9 cellular contexts compared by ENCODE assay signal in the genomic region with DNA sequence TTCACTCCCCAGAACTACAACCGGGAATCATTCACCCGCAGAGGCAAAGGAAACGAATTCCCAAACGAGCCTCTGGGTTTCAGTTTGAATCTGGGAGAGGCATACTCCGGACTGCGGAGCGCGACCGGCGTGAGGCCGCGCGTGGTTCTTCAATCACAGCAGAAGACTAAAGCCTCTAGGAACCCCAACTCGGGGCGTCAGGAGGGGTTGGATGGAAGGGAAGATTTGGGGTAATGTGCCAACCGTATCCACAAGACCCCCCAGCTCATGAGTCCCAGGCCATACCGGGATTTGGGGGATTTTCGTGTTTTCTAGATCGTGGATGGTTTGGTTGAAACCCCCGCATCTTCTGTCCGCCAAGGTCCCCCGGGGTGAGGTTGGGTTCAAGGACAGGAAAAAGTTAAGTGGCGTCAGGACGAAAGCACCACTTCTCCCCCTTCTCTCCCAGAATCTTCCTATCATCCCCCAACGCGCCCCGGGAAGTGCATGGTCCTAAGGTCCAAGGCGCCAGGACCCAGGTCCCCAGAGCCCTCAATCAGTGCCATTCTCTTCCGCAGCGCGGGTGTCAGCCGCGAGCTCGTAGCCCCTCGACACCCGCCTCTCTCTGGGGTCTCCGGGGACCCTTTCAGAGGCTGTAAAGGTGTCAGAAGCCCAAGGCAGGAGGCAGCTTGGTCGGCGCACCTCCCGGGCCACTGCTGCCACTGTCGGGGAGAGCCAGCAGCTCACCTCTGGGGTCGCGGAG. TPM values are rescaled to one million over a fixed set of nuclear protein-coding genes. Genes with fewer than 3 reads are reported as not detected.
DNase-seq lines count a peak whose midpoint lies in the region; ATAC-seq and TF ChIP-seq lines count a peak whose summit lies in the region.
"Had no signal": no experiment of that assay in that cellular context is flagged by ENCODE, and none has a peak within 500 bp of the region (broad histone marks: within the 10 kb centered on the region; RNA-seq: fewer than 3 reads in every experiment).

No MANE protein-coding gene starts in this region.

- no peaks in the 10 kb centered on the region for H3F3A ChIP-seq in GM23248 (ENCODE audit: insufficient read depth)

- peaks cover 40% of the 10 kb centered on the region for H3K4me1 Mint-ChIP-seq in activated CD4-positive, alpha-beta memory T cell treated with anti-CD3 and anti-CD28 coated beads for 36 hours (ENCODE audit: low read depth)

- no peaks in the 10 kb centered on the region for H3K9me3 Mint-ChIP-seq in activated CD4-positive, alpha-beta memory T cell treated with anti-CD3 and anti-CD28 coated beads for 36 hours

- H3K9ac ChIP-seq in GM23248: peak overlapping the region; percentile 87

- 3% methylated on average over 42 of the region's 43 CpGs for WGBS in GM23248 (ENCODE audit: low coverage in 1 of 2, low lambda C conversion rate in 2 of 2, missing lambda C conversion rate in 2 of 2), 2 experiments
- WGBS in heart left ventricle, 4 donors: 1 to 4% (median 2%) methylated on average over 28 to 43 of the region's 43 CpGs
- WGBS in sigmoid colon, 2 donors: 2% methylated on average over 43 of the region's 43 CpGs

- intact Hi-C loops in activated CD4-positive, alpha-beta memory T cell treated with anti-CD3 and anti-CD28 coated beads for 36 hours (cut with micrococcal nuclease): loop anchor here (5.0 to 10.0 kb wide), 4 partner anchors 242 to 931 kb away; a partner anchor contains a TSS
- intact Hi-C loops in heart left ventricle (cut with DNase I) (loop anchor here (2.0 to 10.0 kb wide), 8 partner anchors 431 to 638 kb away; no protein-coding TSS in a partner anchor), sigmoid colon (cut with DNase I) (loop anchor here (2.0 to 5.0 kb wide), 6 partner anchors 48 to 638 kb away; a partner anchor contains a TSS)

- H4K20me1 ChIP-seq in GM23248 (ENCODE audit: insufficient read depth): no peaks in the 10 kb centered on the region

- peaks cover 51% of the 10 kb centered on the region for H3K27me3 Mint-ChIP-seq in activated CD4-positive, alpha-beta memory T cell treated with anti-CD3 and anti-CD28 coated beads for 36 hours

- no peaks in the 10 kb centered on the region for H3K36me3 Mint-ChIP-seq in activated CD4-positive, alpha-beta memory T cell treated with anti-CD3 and anti-CD28 coated beads for 36 hours

- peak overlapping the region; percentile 74 for H3K4me3 Mint-ChIP-seq in activated CD4-positive, alpha-beta memory T cell treated with anti-CD3 and anti-CD28 coated beads for 36 hours

- POLR2A ChIA-PET in activated CD4-positive, alpha-beta memory T cell treated with anti-CD3 and anti-CD28 coated beads for 36 hours (lab: Charles Lee): interaction anchor here (0.6 to 1.1 kb wide), 2 partner anchors 11 to 434 kb away, joined by 4 to 5 read pairs; no protein-coding TSS in a partner anchor

- H3K27ac ChIP-seq in GM23248 (peak overlapping the region; percentile 89), heart left ventricle (peak overlapping the region in 3 of 12 donors; percentile 54 to 95 (median 54)), sigmoid colon (peak overlapping the region; percentile 95 to 98 (median 97))

- peak overlapping the region; percentile 91 for H3K4me2 ChIP-seq in GM23248 (ENCODE audit: unreplicated experiment)

- peak; percentile 69 for DNase-seq in GM23248
- DNase-seq in activated CD4-positive, alpha-beta memory T cell treated with anti-CD3 and anti-CD28 coated beads for 36 hours: no peak
- no peak for DNase-seq in heart left ventricle
- peak; percentile 65 for DNase-seq in sigmoid colon
- no peak for DNase-seq in DMS153 treated with DMSO at 0.1 percent for 48 hours (lab: John Stamatoyannopoulos, UW; ENCODE audit: unreplicated experiment)
- DNase-seq in SHP77 treated with DMSO at 0.1 percent for 48 hours (lab: John Stamatoyannopoulos, UW): no peak
- DNase-seq in DMS79 (lab: John Stamatoyannopoulos, UW): no peak
- no peak for DNase-seq in GM20000 (ENCODE audit: low spot score)

- TF ChIP-seq POLR2A in heart left ventricle (IDR thresholded peaks at IDR 0.05) (no peak), sigmoid colon (IDR thresholded peaks at IDR 0.05) (no peak)

- H3K4me3 ChIP-seq in GM23248 (peak overlapping the region; percentile 77), heart left ventricle (peak overlapping the region; percentile 46 to 77 (median 66)), sigmoid colon (peak overlapping the region; percentile 67 to 78 (median 75))
- H3K4me3 ChIP-seq: K562 had no signal

- TF ChIP-seq CTCF in heart left ventricle (IDR thresholded peaks at IDR 0.05): no peak
- TF ChIP-seq CTCF in sigmoid colon (IDR thresholded peaks at IDR 0.05): no peak
- no peak for TF ChIP-seq CTCF in GM20000 (IDR thresholded peaks at IDR 0.05; ENCODE audit: extremely low read depth, missing control alignments)

- in situ Hi-C loops in GM23248 (cut with MboI): no loop called here

- H3K9me2 ChIP-seq in GM23248 (ENCODE audit: insufficient read depth): no peaks in the 10 kb centered on the region

- no peak overlapping the region for H3K27ac Mint-ChIP-seq in activated CD4-positive, alpha-beta memory T cell treated with anti-CD3 and anti-CD28 coated beads for 36 hours

- H3K4me1 ChIP-seq in GM23248 (ENCODE audit: insufficient read depth): peaks cover 7% of the 10 kb centered on the region; the same call in 1 of the 2 replicates
- peaks cover 0 to 59% (median 38%) of the 10 kb centered on the region in 12 donors for H3K4me1 ChIP-seq in heart left ventricle
- H3K4me1 ChIP-seq in sigmoid colon: peaks cover 0 to 56% (median 38%) of the 10 kb centered on the region in 4 donors

- no peaks in the 10 kb centered on the region for H3K9me3 ChIP-seq in GM23248 (ENCODE audit: low read depth)
- H3K9me3 ChIP-seq in heart left ventricle: no peaks in the 10 kb centered on the region
- H3K9me3 ChIP-seq in sigmoid colon: no peaks in the 10 kb centered on the region

- ATAC-seq in heart left ventricle: peak in 1 of 4 donors; percentile 25

- H3K36me3 ChIP-seq in GM23248 (ENCODE audit: low read depth) (peaks cover 15% of the 10 kb centered on the region; the same call in 1 of the 2 replicates), heart left ventricle (no peaks in the 10 kb centered on the region), sigmoid colon (no peaks in the 10 kb centered on the region)

- CTCF ChIA-PET in activated CD4-positive, alpha-beta memory T cell treated with anti-CD3 and anti-CD28 coated beads for 36 hours (lab: Charles Lee): interaction anchor here (0.7 to 4.6 kb wide), 4 partner anchors 435 to 555 kb away, joined by 3 to 33 read pairs (median 14); no protein-coding TSS in a partner anchor

- H2AFZ ChIP-seq in GM23248: peak overlapping the region; percentile 80

- peaks cover 35% of the 10 kb centered on the region for H3K79me2 ChIP-seq in GM23248 (ENCODE audit: insufficient read depth)

- peaks cover 14% of the 10 kb centered on the region for H3K27me3 ChIP-seq in GM23248 (replicated peaks; ENCODE audit: insufficient read depth)
- H3K27me3 ChIP-seq in heart left ventricle: peaks cover 28 to 93% (median 66%) of the 10 kb centered on the region in 9 donors
- peaks cover 0 to 49% (median 10%) of the 10 kb centered on the region in 3 donors for H3K27me3 ChIP-seq in sigmoid colon

- TF ChIP-seq EP300 in sigmoid colon (IDR thresholded peaks at IDR 0.05): no peak

RNA-seq across cellular contexts. Expression of a gene that starts 1.7 kb away (rescaled TPM):
- total RNA-seq in GM23248 (2014; rRNA removed; shearing (Covaris generic)): 41.4 and 44.1 TPM in 2 replicates
- polyA plus RNA-seq in GM23248 (2016; fragmentation: Nextera tagmentation; extraction: Ambion mirVana): 35.9 and 36.2 TPM in 2 replicates
- under 1 TPM; 0.38 to 0.63 TPM for total RNA-seq in activated CD4-positive, alpha-beta memory T cell treated with anti-CD3 and anti-CD28 coated beads for 36 hours
- total RNA-seq in heart left ventricle: 1 to 10 TPM in 1 of 9 donors, under 1 TPM in 5, not detected in 3; 0.20 to 1.5 (median 0.60) TPM
- under 1 TPM in 1 of 2 donors, not detected in 1; 0.06 TPM for polyA plus RNA-seq in heart left ventricle
- 10 to 100 TPM; 11.0 to 34.9 (median 12.8) TPM for total RNA-seq in sigmoid colon
- polyA plus RNA-seq in sigmoid colon: 1 to 10 TPM in 1 of 3 donors, under 1 TPM in 1, not detected in 1; 0.28 to 1.2 TPM

Comparison
In these comparisons a context has a peak if more than half of its experiments do, and no peak if none do; other contexts are left out.
1. DNase-seq: peak in GM23248 (single experiment) and sigmoid colon (single experiment); none in activated CD4-positive, alpha-beta memory T cell treated with anti-CD3 and anti-CD28 coated beads for 36 hours (single experiment), heart left ventricle (0 of 5), DMS153 treated with DMSO at 0.1 percent for 48 hours (single experiment), SHP77 treated with DMSO at 0.1 percent for 48 hours (single experiment), DMS79 (single experiment) and GM20000 (single experiment).
2. RNA of a gene that starts 1.7 kb away (total RNA-seq): 41.4 to 44.1 TPM in GM23248 and 11.0 to 34.9 TPM in sigmoid colon; 0.38 to 0.63 TPM in activated CD4-positive, alpha-beta memory T cell treated with anti-CD3 and anti-CD28 coated beads for 36 hours and 0.20 to 1.5 TPM in heart left ventricle; every median in the first group is over 4 times any median in the second.
3. Peak in every context shown above with its lines, with median percentiles within 50 percentile points of each other: H3K4me3 ChIP-seq.